In the genomic region with DNA sequence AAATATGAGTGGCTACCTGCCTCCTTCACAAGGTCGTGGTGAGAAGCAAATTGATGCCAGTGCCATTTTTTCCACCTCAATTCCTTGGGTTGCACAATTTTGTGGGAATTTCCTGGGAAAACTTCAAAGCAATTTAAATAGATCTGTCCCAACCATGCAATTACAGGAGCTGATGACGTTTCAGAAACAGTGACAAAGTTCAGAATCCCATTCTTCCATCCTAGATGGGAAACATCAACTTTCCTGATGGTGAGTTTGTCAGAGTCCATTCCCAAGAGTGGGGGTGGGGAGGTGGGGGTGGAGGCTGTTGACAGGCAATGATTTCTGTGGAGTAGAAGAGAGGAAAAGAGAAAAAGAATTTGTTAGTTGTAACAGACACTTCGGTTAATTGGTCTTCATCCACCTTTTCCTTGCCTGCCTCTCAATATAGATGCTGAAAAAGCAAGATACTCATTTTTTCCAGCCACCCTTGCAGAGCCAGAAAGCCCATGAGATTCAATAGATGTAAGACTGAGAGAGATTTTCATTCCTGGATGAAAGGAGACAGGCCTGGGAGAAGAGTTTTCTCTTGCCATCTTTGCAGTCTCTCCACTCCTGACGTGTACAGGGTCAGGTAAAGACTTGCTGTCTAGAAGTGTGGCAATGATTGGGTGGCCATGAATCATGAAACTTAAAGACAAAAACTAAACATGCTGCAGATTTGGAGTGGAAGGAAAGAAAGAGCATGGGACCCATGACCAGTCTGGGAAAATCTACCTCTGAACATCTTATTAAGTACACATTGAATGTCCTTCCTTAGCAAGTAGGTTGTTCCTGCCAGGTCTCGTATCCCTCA, we compare ENCODE assay signal across 1 cellular context.
TF ChIP-seq lines count a peak whose summit lies in the region.

No MANE protein-coding gene starts in this region.

TF ChIP-seq in HepG2, 621 proteins besides CTCF, POLR2A, EP300 and RAD21 (continued from another document and continues in another):
- TF ChIP-seq KLF11 (CRISPR knock-in tag; IDR thresholded peaks at IDR 0.05) (no peak), RBFOX2 (IDR thresholded peaks at IDR 0.05; ENCODE audit: low read depth, low read length) (peak; percentile 66), ZBTB3 (CRISPR knock-in tag; IDR thresholded peaks at IDR 0.05; ENCODE audit: borderline replicate concordance, low read depth) (no peak), ZNF34 (CRISPR knock-in tag; IDR thresholded peaks at IDR 0.05; ENCODE audit: borderline replicate concordance) (no peak), ZNF713 (CRISPR knock-in tag; IDR thresholded peaks at IDR 0.05) (no peak), ZNF331 (CRISPR knock-in tag; IDR thresholded peaks at IDR 0.05) (no peak; the same call in 1 of the 2 replicates), CREM (IDR thresholded peaks at IDR 0.05) (peak; percentile 96), CREM (CRISPR knock-in tag; IDR thresholded peaks at IDR 0.05) (no peak; the same call in 1 of the 2 replicates), ZZZ3 (CRISPR knock-in tag; IDR thresholded peaks at IDR 0.05; ENCODE audit: borderline replicate concordance) (no peak), ZNF207 (IDR thresholded peaks at IDR 0.05; ENCODE audit: borderline replicate concordance) (no peak), PHF21A (CRISPR knock-in tag; IDR thresholded peaks at IDR 0.05) (peak; percentile 84), MIER3 (CRISPR knock-in tag; IDR thresholded peaks at IDR 0.05; ENCODE audit: borderline replicate concordance) (peak; percentile 24; the same call in 1 of the 2 replicates), RARG (CRISPR knock-in tag; IDR thresholded peaks at IDR 0.05; ENCODE audit: low read depth) (no peak), ZNF776 (CRISPR knock-in tag; IDR thresholded peaks at IDR 0.05) (no peak), PRDM4 (CRISPR knock-in tag; IDR thresholded peaks at IDR 0.05; ENCODE audit: borderline replicate concordance) (no peak), NR3C1 (CRISPR knock-in tag; IDR thresholded peaks at IDR 0.05) (no peak), CHD2 (IDR thresholded peaks at IDR 0.05; ENCODE audit: low read depth, low read length) (peak; percentile 71; the same call in 1 of the 2 replicates), ZNF441 (CRISPR knock-in tag; IDR thresholded peaks at IDR 0.05; ENCODE audit: borderline replicate concordance) (no peak), MAX (IDR thresholded peaks at IDR 0.05) (no peak), ZBTB46 (CRISPR knock-in tag; IDR thresholded peaks at IDR 0.05; ENCODE audit: borderline replicate concordance) (no peak), KMT2B (CRISPR knock-in tag; IDR thresholded peaks at IDR 0.05) (no peak), PBX2 (CRISPR knock-in tag; IDR thresholded peaks at IDR 0.05) (no peak), MAZ (IDR thresholded peaks at IDR 0.05; ENCODE audit: borderline replicate concordance, low read depth, low read length) (peak; percentile 46; the same call in 1 of the 2 replicates), MAZ (CRISPR knock-in tag; IDR thresholded peaks at IDR 0.05; ENCODE audit: low read depth) (no peak), MIXL1 (CRISPR knock-in tag; IDR thresholded peaks at IDR 0.05) (peak; percentile 69; the same call in 1 of the 2 replicates), HNRNPL (IDR thresholded peaks at IDR 0.05; ENCODE audit: low read depth, low read length) (no peak), ZNF430 (CRISPR knock-in tag; IDR thresholded peaks at IDR 0.05) (no peak), NRL (CRISPR knock-in tag; IDR thresholded peaks at IDR 0.05; ENCODE audit: borderline replicate concordance) (no peak), ZBTB43 (CRISPR knock-in tag; conservative IDR thresholded peaks at IDR 0.05) (peak; percentile 60; the same call in 1 of the 2 replicates), KDM4B (CRISPR knock-in tag; IDR thresholded peaks at IDR 0.05) (no peak), ZNF770 (CRISPR knock-in tag; IDR thresholded peaks at IDR 0.05) (0 out of 2 replicates have a peak, but pooled peaks have one; percentile 26), CENPT (CRISPR knock-in tag; IDR thresholded peaks at IDR 0.05; ENCODE audit: low read depth) (no peak), TFDP2 (CRISPR knock-in tag; IDR thresholded peaks at IDR 0.05) (no peak; the same call in 1 of the 2 replicates), MEIS2 (CRISPR knock-in tag; IDR thresholded peaks at IDR 0.05) (no peak; the same call in 1 of the 2 replicates), ZNF274 (CRISPR knock-in tag; IDR thresholded peaks at IDR 0.05) (no peak), ZNF788 (CRISPR knock-in tag; IDR thresholded peaks at IDR 0.05; ENCODE audit: borderline replicate concordance) (no peak), NONO (IDR thresholded peaks at IDR 0.05) (no peak), NONO (CRISPR knock-in tag; conservative IDR thresholded peaks at IDR 0.05) (no peak), ZNF230 (CRISPR knock-in tag; IDR thresholded peaks at IDR 0.05) (no peak), GABPB1 (CRISPR knock-in tag; IDR thresholded peaks at IDR 0.05) (no peak)
- TF ChIP-seq, protein P1, sequence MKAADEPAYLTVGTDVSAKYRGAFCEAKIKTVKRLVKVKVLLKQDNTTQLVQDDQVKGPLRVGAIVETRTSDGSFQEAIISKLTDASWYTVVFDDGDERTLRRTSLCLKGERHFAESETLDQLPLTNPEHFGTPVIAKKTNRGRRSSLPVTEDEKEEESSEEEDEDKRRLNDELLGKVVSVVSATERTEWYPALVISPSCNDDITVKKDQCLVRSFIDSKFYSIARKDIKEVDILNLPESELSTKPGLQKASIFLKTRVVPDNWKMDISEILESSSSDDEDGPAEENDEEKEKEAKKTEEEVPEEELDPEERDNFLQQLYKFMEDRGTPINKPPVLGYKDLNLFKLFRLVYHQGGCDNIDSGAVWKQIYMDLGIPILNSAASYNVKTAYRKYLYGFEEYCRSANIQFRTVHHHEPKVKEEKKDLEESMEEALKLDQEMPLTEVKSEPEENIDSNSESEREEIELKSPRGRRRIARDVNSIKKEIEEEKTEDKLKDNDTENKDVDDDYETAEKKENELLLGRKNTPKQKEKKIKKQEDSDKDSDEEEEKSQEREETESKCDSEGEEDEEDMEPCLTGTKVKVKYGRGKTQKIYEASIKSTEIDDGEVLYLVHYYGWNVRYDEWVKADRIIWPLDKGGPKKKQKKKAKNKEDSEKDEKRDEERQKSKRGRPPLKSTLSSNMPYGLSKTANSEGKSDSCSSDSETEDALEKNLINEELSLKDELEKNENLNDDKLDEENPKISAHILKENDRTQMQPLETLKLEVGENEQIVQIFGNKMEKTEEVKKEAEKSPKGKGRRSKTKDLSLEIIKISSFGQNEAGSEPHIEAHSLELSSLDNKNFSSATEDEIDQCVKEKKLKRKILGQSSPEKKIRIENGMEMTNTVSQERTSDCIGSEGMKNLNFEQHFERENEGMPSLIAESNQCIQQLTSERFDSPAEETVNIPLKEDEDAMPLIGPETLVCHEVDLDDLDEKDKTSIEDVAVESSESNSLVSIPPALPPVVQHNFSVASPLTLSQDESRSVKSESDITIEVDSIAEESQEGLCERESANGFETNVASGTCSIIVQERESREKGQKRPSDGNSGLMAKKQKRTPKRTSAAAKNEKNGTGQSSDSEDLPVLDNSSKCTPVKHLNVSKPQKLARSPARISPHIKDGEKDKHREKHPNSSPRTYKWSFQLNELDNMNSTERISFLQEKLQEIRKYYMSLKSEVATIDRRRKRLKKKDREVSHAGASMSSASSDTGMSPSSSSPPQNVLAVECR (CRISPR knock-in tag; IDR thresholded peaks at IDR 0.05; ENCODE audit: borderline replicate concordance), result peak; percentile 30; the same call in 1 of the 2 replicates
- TF ChIP-seq, protein P2, sequence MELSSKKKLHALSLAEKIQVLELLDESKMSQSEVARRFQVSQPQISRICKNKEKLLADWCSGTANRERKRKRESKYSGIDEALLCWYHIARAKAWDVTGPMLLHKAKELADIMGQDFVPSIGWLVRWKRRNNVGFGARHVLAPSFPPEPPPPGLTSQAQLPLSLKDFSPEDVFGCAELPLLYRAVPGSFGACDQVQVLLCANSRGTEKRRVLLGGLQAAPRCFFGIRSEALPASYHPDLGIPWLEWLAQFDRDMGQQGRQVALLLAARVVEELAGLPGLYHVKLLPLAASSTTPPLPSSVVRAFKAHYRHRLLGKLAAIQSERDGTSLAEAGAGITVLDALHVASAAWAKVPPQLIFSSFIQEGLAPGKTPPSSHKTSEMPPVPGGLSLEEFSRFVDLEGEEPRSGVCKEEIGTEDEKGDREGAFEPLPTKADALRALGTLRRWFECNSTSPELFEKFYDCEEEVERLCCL (CRISPR knock-in tag; IDR thresholded peaks at IDR 0.05; ENCODE audit: borderline replicate concordance), result no peak
- TF ChIP-seq, protein P3, sequence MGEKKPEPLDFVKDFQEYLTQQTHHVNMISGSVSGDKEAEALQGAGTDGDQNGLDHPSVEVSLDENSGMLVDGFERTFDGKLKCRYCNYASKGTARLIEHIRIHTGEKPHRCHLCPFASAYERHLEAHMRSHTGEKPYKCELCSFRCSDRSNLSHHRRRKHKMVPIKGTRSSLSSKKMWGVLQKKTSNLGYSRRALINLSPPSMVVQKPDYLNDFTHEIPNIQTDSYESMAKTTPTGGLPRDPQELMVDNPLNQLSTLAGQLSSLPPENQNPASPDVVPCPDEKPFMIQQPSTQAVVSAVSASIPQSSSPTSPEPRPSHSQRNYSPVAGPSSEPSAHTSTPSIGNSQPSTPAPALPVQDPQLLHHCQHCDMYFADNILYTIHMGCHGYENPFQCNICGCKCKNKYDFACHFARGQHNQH (CRISPR knock-in tag; IDR thresholded peaks at IDR 0.05), result no peak; the same call in 1 of the 2 replicates
